In the genomic region with DNA sequence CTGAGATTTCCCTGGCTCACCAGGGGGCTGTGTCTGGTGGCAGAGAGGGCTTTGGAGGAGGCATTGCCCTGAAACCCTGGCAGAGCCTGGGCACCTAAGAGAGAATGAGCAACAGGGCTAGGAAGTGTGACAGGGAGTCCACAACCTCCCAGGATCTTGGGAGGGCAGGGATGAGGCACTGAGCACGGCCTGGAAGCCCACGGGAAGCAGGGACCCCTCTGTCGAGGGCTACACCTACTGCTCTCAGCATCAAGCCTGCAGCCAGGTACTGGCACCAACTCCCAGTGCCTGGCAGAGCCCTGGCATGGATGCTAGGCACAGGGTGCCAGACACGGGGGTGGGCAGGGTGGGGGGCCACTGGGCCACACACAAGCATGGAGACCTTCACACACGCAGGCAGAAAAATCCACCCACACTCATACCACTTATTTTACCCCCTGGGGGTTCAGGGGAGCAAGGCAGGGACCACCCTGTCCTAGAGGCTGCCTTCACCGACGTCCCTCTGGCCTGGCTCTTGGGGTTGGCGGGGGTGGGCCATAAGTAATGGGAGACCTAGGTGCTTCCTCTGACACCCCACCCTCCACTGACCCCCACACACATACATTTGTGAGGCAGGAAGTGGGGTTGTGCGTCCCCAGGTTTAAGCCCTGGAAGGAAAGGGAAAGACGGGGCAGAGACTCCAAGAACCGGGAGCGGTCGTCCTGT, we compare ENCODE assay signal across 9 cellular contexts. TPM values are rescaled to one million over a fixed set of nuclear protein-coding genes. Genes with fewer than 3 reads are reported as not detected.
A peak's percentile ranks its signal among the peaks of the same experiment; 100 is the strongest.
DNase-seq lines count a peak whose midpoint lies in the region; ATAC-seq and TF ChIP-seq lines count a peak whose summit lies in the region.
"Had no signal": no experiment of that assay in that cellular context is flagged by ENCODE, and none has a peak within 500 bp of the region (broad histone marks: within the 10 kb centered on the region; RNA-seq: fewer than 3 reads in every experiment).

No MANE protein-coding gene starts in this region.

- CTCF ChIA-PET in Caco-2 (lab: Charles Lee) (interaction anchor here (1.1 to 1.5 kb wide), 6 partner anchors 10 to 183 kb away, joined by 4 to 15 read pairs (median 6); a partner anchor contains a TSS), RWPE1 (lab: Yijun Ruan, JAX) (interaction anchor here (0.6 to 3.2 kb wide), 5 partner anchors 10 to 252 kb away, joined by 3 to 19 read pairs (median 4); no protein-coding TSS in a partner anchor)

- DNase-seq in Caco-2 (no peak), RWPE2 (ENCODE audit: low spot score) (no peak), fibroblast of lung (ENCODE audit: low read depth in 2 of 2) (no peak), prostate gland (ENCODE audit: low spot score) (no peak), GM19238 (ENCODE audit: insufficient read length, low spot score) (no peak), NCI-H524 treated with DMSO at 0.1 percent for 48 hours (lab: John Stamatoyannopoulos, UW) (no peak), RWPE1 (ENCODE audit: low spot score) (no peak), NCI-H1092 (lab: John Stamatoyannopoulos, UW) (no peak)

- no TSS peak for BruUV-seq in Caco-2 (replicated peaks; lab: Mats Ljungman, UMichigan)

- no peak overlapping the region for H2AFZ ChIP-seq in fibroblast of lung (ENCODE audit: low read length)

- H3K4me2 ChIP-seq in fibroblast of lung (ENCODE audit: extremely low read depth, insufficient read depth, low read length) = peak overlapping the region; percentile 64

- H3K4me3 Mint-ChIP-seq in Caco-2 (ENCODE audit: unreplicated experiment) = peak overlapping the region; percentile 91

- no peak overlapping the region for H3K27ac ChIP-seq in RWPE2 (ENCODE audit: poor library complexity, severe bottlenecking)
- no peak overlapping the region for H3K27ac ChIP-seq in fibroblast of lung (ENCODE audit: insufficient read depth, low read length)
- H3K27ac ChIP-seq in prostate gland = peak overlapping the region; percentile 70 to 87
- no peak overlapping the region for H3K27ac ChIP-seq in RWPE1

- no peaks in the 10 kb centered on the region for H4K20me1 ChIP-seq in fibroblast of lung (ENCODE audit: control insufficient read depth, extremely low read depth, insufficient read depth, low read length)

- no peak for ATAC-seq in RWPE2 (ENCODE audit: low read depth)

- no peak for TF ChIP-seq CTCF in Caco-2 (IDR thresholded peaks at IDR 0.05; ENCODE audit: insufficient read depth in 1 of 2, low read depth in 1 of 2, low read length in 1 of 2, severe bottlenecking in 1 of 2, unreplicated experiment in 1 of 2)
- TF ChIP-seq CTCF in RWPE2 (IDR thresholded peaks at IDR 0.05; ENCODE audit: poor library complexity, severe bottlenecking) = no peak
- TF ChIP-seq CTCF in fibroblast of lung (conservative IDR thresholded peaks at IDR 0.05 in 1 of 2, IDR thresholded peaks at IDR 0.05 in 1 of 2; ENCODE audit: low read depth in 1 of 2, low read length in 2 of 2) = no peak
- no peak for TF ChIP-seq CTCF in prostate gland (IDR thresholded peaks at IDR 0.05)
- TF ChIP-seq CTCF in RWPE1 (conservative IDR thresholded peaks at IDR 0.05; ENCODE audit: low read depth) = no peak

- POLR2A ChIA-PET in Caco-2 (lab: Charles Lee) = interaction anchor here (0.7 to 1.2 kb wide), 3 partner anchors 41 to 183 kb away, joined by 5 to 12 read pairs (median 11); a partner anchor contains a TSS
- POLR2A ChIA-PET in RWPE1 (lab: Yijun Ruan, JAX; ENCODE audit: low non-redundant PET) = no interaction called here

- H3K79me2 ChIP-seq in fibroblast of lung (ENCODE audit: control insufficient read depth, insufficient read depth, low read length) = no peaks in the 10 kb centered on the region

- no peak overlapping the region for H3K9ac ChIP-seq in fibroblast of lung (ENCODE audit: insufficient read depth, low read length)

- H3K27ac Mint-ChIP-seq in Caco-2 (ENCODE audit: unreplicated experiment) = peak overlapping the region; percentile 89

- TF ChIP-seq POLR2A in prostate gland (IDR thresholded peaks at IDR 0.05) = no peak

- no peaks in the 10 kb centered on the region for H3K36me3 ChIP-seq in Caco-2 (ENCODE audit: control insufficient read depth, insufficient read depth, low read length)
- H3K36me3 ChIP-seq in RWPE2 (ENCODE audit: low read depth) = no peaks in the 10 kb centered on the region
- no peaks in the 10 kb centered on the region for H3K36me3 ChIP-seq in fibroblast of lung (ENCODE audit: control insufficient read depth, insufficient read depth, low read length)
- H3K36me3 ChIP-seq in prostate gland = no peaks in the 10 kb centered on the region

- H3K4me1 Mint-ChIP-seq in Caco-2 (ENCODE audit: low read depth, unreplicated experiment) = peaks cover 14% of the 10 kb centered on the region

- peaks cover 19% of the 10 kb centered on the region for H3K4me1 ChIP-seq in Caco-2
- no peaks in the 10 kb centered on the region for H3K4me1 ChIP-seq in RWPE2 (ENCODE audit: insufficient read depth, poor library complexity, severe bottlenecking)
- peaks cover 5% of the 10 kb centered on the region for H3K4me1 ChIP-seq in fibroblast of lung (ENCODE audit: control insufficient read depth, extremely low read depth, insufficient read depth, low read length)
- peaks cover 13% of the 10 kb centered on the region for H3K4me1 ChIP-seq in prostate gland (replicated peaks)

- H3K36me3 Mint-ChIP-seq in Caco-2 (ENCODE audit: insufficient read depth, unreplicated experiment) = peaks cover 11% of the 10 kb centered on the region

- intact Hi-C loops in Caco-2 (cut with micrococcal nuclease; ENCODE audit: unreplicated experiment) = loop anchor here (2.0 to 5.0 kb wide), 2 partner anchors 17 to 52 kb away; a partner anchor contains a TSS
- intact Hi-C loops in prostate gland (cut with DNase I) = loop anchor here (2.0 kb wide), 1 partner anchor 35 kb away; no protein-coding TSS in a partner anchor

- no peaks in the 10 kb centered on the region for H3K9me3 Mint-ChIP-seq in Caco-2 (ENCODE audit: unreplicated experiment)

- H3K4me3 ChIP-seq in Caco-2 (ENCODE audit: low read depth, low read length) (peak overlapping the region; percentile 56), RWPE2 (ENCODE audit: severe bottlenecking) (peak overlapping the region; percentile 41), fibroblast of lung (replicated peaks in 1 of 4; ENCODE audit: control extremely low read depth in 1 of 4, insufficient read depth in 1 of 4, low read depth in 3 of 4, low read length in 4 of 4) (peak overlapping the region in 1 of 4 experiments; percentile 37), prostate gland (peak overlapping the region; percentile 32 to 43)

- no peaks in the 10 kb centered on the region for H3K27me3 Mint-ChIP-seq in Caco-2 (ENCODE audit: insufficient read depth, unreplicated experiment)

- 33% methylated on average over 9 of the region's 13 CpGs for WGBS in prostate gland

- H3K27me3 ChIP-seq in Caco-2 (replicated peaks; ENCODE audit: control insufficient read depth, insufficient read depth, low read length) (no peaks in the 10 kb centered on the region), RWPE2 (ENCODE audit: insufficient read depth, poor library complexity, severe bottlenecking) (peaks cover 4% of the 10 kb centered on the region), fibroblast of lung (ENCODE audit: control insufficient read depth, insufficient read depth, low read length) (peaks cover 29% of the 10 kb centered on the region), prostate gland (replicated peaks; ENCODE audit: insufficient read depth) (no peaks in the 10 kb centered on the region)

- no peaks in the 10 kb centered on the region for H3K9me3 ChIP-seq in Caco-2
- no peaks in the 10 kb centered on the region for H3K9me3 ChIP-seq in RWPE2 (ENCODE audit: severe bottlenecking)
- H3K9me3 ChIP-seq in fibroblast of lung (ENCODE audit: control insufficient read depth, insufficient read depth, low read depth, low read length) = no peaks in the 10 kb centered on the region
- no peaks in the 10 kb centered on the region for H3K9me3 ChIP-seq in prostate gland

RNA-seq across cellular contexts. Expression of a gene that starts 1.0 kb away (rescaled TPM):
- total RNA-seq in Caco-2 (2022) = 11.3 and 12.3 TPM in 2 replicates
- total RNA-seq in fibroblast of lung = under 0.01 TPM in 1 of 2 replicates, not detected in the other
- polyA plus RNA-seq in fibroblast of lung = 0.09 and 0.15 TPM in 2 replicates
- 0.14 and 0.26 TPM in 2 replicates for polyA plus RNA-seq in fibroblast of lung (2012)
- not detected in 2 replicates for polyA minus RNA-seq in fibroblast of lung (ENCODE audit: low replicate concordance)
- total RNA-seq in prostate gland = 10 to 100 TPM; 11.4 to 35.6 TPM

RNA-seq across cellular contexts. Expression of a gene that starts 13.7 kb away (rescaled TPM):
- total RNA-seq in Caco-2 (2022) (1.0 and 1.3 TPM in 2 replicates), fibroblast of lung (4.4 and 6.4 TPM in 2 replicates), prostate gland (10 to 100 TPM; 20.3 to 69.8 TPM)
- polyA plus RNA-seq in fibroblast of lung = 2.3 and 2.7 TPM in 2 replicates
- 4.7 TPM in 2 replicates for polyA plus RNA-seq in fibroblast of lung (2012)
- polyA minus RNA-seq in fibroblast of lung (ENCODE audit: low replicate concordance) = 4.3 and 29.2 TPM in 2 replicates

RNA-seq across cellular contexts. Expression of a gene that starts 36.7 kb away (rescaled TPM):
- total RNA-seq in Caco-2 (2022) (0.39 and 0.56 TPM in 2 replicates), fibroblast of lung (1.5 and 3.8 TPM in 2 replicates), prostate gland (1 to 10 TPM; 3.4 to 10.0 TPM)
- polyA plus RNA-seq in fibroblast of lung = 2.9 and 6.5 TPM in 2 replicates
- 3.0 and 6.1 TPM in 2 replicates for polyA plus RNA-seq in fibroblast of lung (2012)
- 1.1 TPM in 1 of 2 replicates, not detected in the other for polyA minus RNA-seq in fibroblast of lung (ENCODE audit: low replicate concordance)

RNA-seq across cellular contexts. Expression of a gene that starts 51.0 kb away (rescaled TPM):
- total RNA-seq in Caco-2 (2022) (107 and 110 TPM in 2 replicates), fibroblast of lung (68.1 and 91.2 TPM in 2 replicates), prostate gland (100 to 1,000 TPM in 1 of 2 donors, 10 to 100 TPM in 1; 98.3 to 138 TPM)
- polyA plus RNA-seq in fibroblast of lung = 183 and 230 TPM in 2 replicates
- polyA plus RNA-seq in fibroblast of lung (2012) = 128 and 158 TPM in 2 replicates
- polyA minus RNA-seq in fibroblast of lung (ENCODE audit: low replicate concordance) = 647 and 705 TPM in 2 replicates

RNA-seq across cellular contexts. Expression of a gene that starts 53.4 kb away (rescaled TPM):
- total RNA-seq in Caco-2 (2022) = not detected in 2 replicates
- not detected in 2 replicates for total RNA-seq in fibroblast of lung
- polyA plus RNA-seq in fibroblast of lung = not detected in 2 replicates
- not detected in 2 replicates for polyA plus RNA-seq in fibroblast of lung (2012)
- polyA minus RNA-seq in fibroblast of lung (ENCODE audit: low replicate concordance) = not detected in 2 replicates
- 1 to 10 TPM in 1 of 2 donors, not detected in 1; 1.5 TPM for total RNA-seq in prostate gland
- total RNA-seq: SK-MEL-5 had no signal

Comparison
In these comparisons a context has a peak if more than half of its experiments do, and no peak if none do; other contexts are left out.
1. H3K27ac ChIP-seq: peak in prostate gland (2 of 2); none in RWPE2 (single experiment), fibroblast of lung (single experiment) and RWPE1 (single experiment).
2. RNA of a gene that starts 1.0 kb away (total RNA-seq): 11.4 to 35.6 TPM in prostate gland and 11.3 to 12.3 TPM in Caco-2; under 0.01 TPM in fibroblast of lung; every median in the first group is over 10 times any median in the second.